Comparison of ENCODE assay signal across 12 cellular contexts in genomic region chr13:97243915-97244820, GRCh38. TPM values are rescaled to one million over a fixed set of nuclear protein-coding genes. Genes with fewer than 3 reads are reported as not detected.
DNase-seq lines count a peak whose midpoint lies in the region; ATAC-seq and TF ChIP-seq lines count a peak whose summit lies in the region.
"Had no signal": no experiment of that assay in that cellular context is flagged by ENCODE, and none has a peak within 500 bp of the region (broad histone marks: within the 10 kb centered on the region; RNA-seq: fewer than 3 reads in every experiment).

No MANE protein-coding gene starts in this region.

- intact Hi-C loops in natural killer cell (cut with micrococcal nuclease), result no loop called here

- no peak overlapping the region for H2AFZ ChIP-seq in ACC112 (ENCODE audit: low read length, unreplicated experiment)

- H3K4me1 ChIP-seq in ACC112 (ENCODE audit: control insufficient read depth, insufficient read depth, low read length, unreplicated experiment), result peaks cover 43% of the 10 kb centered on the region
- H3K4me1 ChIP-seq in rectal smooth muscle tissue (ENCODE audit: control insufficient read depth, insufficient read depth, low read length), result peaks cover 54% of the 10 kb centered on the region

- no peak overlapping the region for H3K9ac ChIP-seq in rectal smooth muscle tissue (ENCODE audit: low read length)
- H3K9ac ChIP-seq: KMS-11 had no signal

- H3K36me3 ChIP-seq in ACC112 (ENCODE audit: insufficient read depth, low read length) (no peaks in the 10 kb centered on the region), rectal smooth muscle tissue (ENCODE audit: control insufficient read depth, insufficient read depth, low read length) (no peaks in the 10 kb centered on the region)

- H3K9me3 Mint-ChIP-seq in natural killer cell, result no peaks in the 10 kb centered on the region
- H3K9me3 Mint-ChIP-seq: activated B cell treated with CpG ODN at 0.5 μM for 24 hours had no signal

- peaks cover 56% of the 10 kb centered on the region for H3K79me2 ChIP-seq in ACC112 (ENCODE audit: control insufficient read depth, insufficient read depth, low read length, unreplicated experiment)

- peak overlapping the region; percentile 40 for H3K27ac ChIP-seq in ACC112 (ENCODE audit: low read depth, low read length)
- H3K27ac ChIP-seq in VCaP, result peak overlapping the region; percentile 9; the same call in 1 of the 2 replicates
- peak overlapping the region; percentile 71 for H3K27ac ChIP-seq in rectal smooth muscle tissue (ENCODE audit: low read depth, low read length)
- H3K27ac ChIP-seq: KMS-11, RWPE1 had no signal

- peaks cover 47 to 48% of the 10 kb centered on the region in 2 donors for H3K4me1 Mint-ChIP-seq in natural killer cell

- H3K4me3 ChIP-seq in ACC112 (ENCODE audit: low read depth, low read length), result peak overlapping the region; percentile 9
- H3K4me3 ChIP-seq in rectal smooth muscle tissue (ENCODE audit: low read length), result peak overlapping the region; percentile 44

- POLR2A ChIA-PET in GM10248 (lab: Yijun Ruan, JAX), result no interaction called here

- H3K4me3 Mint-ChIP-seq in natural killer cell, result no peak overlapping the region
- H3K4me3 Mint-ChIP-seq: activated B cell treated with CpG ODN at 0.5 μM for 24 hours, B cell had no signal

- ATAC-seq in HG03280 (IDR thresholded peaks at IDR 0.05; ENCODE audit: unreplicated experiment), result no peak
- ATAC-seq in natural killer cell, result no peak

- DNase-seq in inferior parietal cortex (ENCODE audit: extremely low spot score) (peak; percentile 87), natural killer cell (no peak), HUDEP-2 (lab: John Stamatoyannopoulos, UW; ENCODE audit: unreplicated experiment in 76 of 76) (no peak), GM10248 (ENCODE audit: extremely low spot score) (no peak)
- DNase-seq: activated B cell treated with CpG ODN at 0.5 μM for 24 hours had no signal

- no peak for TF ChIP-seq CTCF in VCaP (conservative IDR thresholded peaks at IDR 0.05)
- no peak for TF ChIP-seq CTCF in natural killer cell (IDR thresholded peaks at IDR 0.05)
- TF ChIP-seq CTCF in GM10248 (IDR thresholded peaks at IDR 0.05; ENCODE audit: control extremely low read depth, extremely low read depth, low read depth, missing control alignments), result no peak

- peak overlapping the region in 1 of 2 donors; percentile 53 for H3K27ac Mint-ChIP-seq in natural killer cell
- H3K27ac Mint-ChIP-seq: activated B cell treated with CpG ODN at 0.5 μM for 24 hours, B cell had no signal

- CTCF ChIA-PET in GM10248 (lab: Yijun Ruan, JAX), result interaction anchor here (1.0 kb wide), 1 partner anchor 8 kb away, joined by 3 read pairs; no protein-coding TSS in a partner anchor

- H3K36me3 Mint-ChIP-seq in natural killer cell, result no peaks in the 10 kb centered on the region

- H3K27me3 Mint-ChIP-seq in natural killer cell (ENCODE audit: low read depth in 2 of 2), result no peaks in the 10 kb centered on the region
- H3K27me3 Mint-ChIP-seq: activated B cell treated with CpG ODN at 0.5 μM for 24 hours, B cell had no signal

- H3K27me3 ChIP-seq in ACC112 (ENCODE audit: insufficient read depth, low read length) (no peaks in the 10 kb centered on the region), rectal smooth muscle tissue (ENCODE audit: control insufficient read depth, insufficient read depth, low read length) (no peaks in the 10 kb centered on the region)

RNA-seq across cellular contexts. Expression of gene MBNL2, which starts 22.0 kb away (rescaled TPM):
- total RNA-seq in natural killer cell, result 10 to 100 TPM; 30.9 to 38.3 (median 33.1) TPM

Comparison
In these comparisons a context has a peak if more than half of its experiments do, and no peak if none do; other contexts are left out.
1. H3K27ac ChIP-seq: peak in every context shown above with its lines; median percentile 71 in rectal smooth muscle tissue; 40 in ACC112; 9 in VCaP.